ENCODE assay signal across 1 cellular context in the genomic region with DNA sequence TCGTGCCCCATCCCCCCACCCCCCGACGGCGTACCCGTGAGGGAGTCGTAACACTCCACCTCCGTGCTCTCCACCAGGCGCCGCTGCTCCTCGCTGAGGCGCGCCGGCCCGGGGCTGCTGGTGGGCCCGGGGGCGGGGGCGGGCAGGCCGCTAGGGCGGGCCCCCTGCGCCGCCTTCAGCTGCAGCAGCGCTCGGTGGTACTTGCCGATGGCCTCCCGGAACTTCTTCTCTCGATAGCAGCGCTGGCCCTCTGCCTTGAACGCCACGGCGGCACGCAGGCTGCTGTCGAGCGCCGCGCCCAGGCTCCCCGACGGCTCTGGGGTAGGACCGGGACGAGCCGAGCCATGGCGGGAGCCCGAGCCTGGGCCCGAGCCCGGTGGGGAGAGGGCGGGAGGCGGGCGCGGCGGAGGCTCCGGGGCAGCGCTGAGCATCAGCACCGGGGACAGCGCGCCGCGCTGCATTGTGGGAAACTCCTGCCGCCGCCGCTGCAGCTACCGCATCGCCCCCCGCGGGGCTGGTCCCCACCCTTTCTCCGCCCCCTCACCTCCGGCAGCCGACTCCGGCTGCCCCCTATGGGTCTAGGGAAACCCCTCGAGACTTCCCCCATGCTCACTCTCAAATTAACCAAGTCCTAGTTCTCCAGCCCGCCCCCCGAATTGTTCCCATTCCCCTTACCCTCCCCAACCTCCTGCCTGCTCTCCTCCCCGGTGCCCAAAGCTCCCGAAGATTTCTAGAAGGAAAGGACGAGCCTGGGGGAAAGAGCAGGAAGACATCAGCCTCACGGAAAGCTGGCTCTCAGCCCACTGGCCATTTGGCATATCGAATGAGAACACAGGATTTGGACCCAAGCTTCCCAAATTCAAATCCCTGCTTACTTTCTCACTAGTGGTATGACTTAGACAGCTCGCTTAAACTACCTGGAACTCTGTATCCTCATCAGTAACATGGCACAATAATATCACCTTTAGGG.
TF ChIP-seq lines count a peak whose summit lies in the region.

Gene TTC9B, minus strand, starts transcription at position 464 of the 970 bp plus-strand sequence. Its CDS starts 3 bp downstream, at position 461.

TF ChIP-seq in WTC11, 78 proteins besides CTCF, POLR2A, EP300 and RAD21 (continued from another document and continues in another):
- TF ChIP-seq, protein P1, sequence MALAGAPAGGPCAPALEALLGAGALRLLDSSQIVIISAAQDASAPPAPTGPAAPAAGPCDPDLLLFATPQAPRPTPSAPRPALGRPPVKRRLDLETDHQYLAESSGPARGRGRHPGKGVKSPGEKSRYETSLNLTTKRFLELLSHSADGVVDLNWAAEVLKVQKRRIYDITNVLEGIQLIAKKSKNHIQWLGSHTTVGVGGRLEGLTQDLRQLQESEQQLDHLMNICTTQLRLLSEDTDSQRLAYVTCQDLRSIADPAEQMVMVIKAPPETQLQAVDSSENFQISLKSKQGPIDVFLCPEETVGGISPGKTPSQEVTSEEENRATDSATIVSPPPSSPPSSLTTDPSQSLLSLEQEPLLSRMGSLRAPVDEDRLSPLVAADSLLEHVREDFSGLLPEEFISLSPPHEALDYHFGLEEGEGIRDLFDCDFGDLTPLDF (CRISPR knock-in tag; IDR thresholded peaks at IDR 0.05), result no peak
- TF ChIP-seq, protein P2, sequence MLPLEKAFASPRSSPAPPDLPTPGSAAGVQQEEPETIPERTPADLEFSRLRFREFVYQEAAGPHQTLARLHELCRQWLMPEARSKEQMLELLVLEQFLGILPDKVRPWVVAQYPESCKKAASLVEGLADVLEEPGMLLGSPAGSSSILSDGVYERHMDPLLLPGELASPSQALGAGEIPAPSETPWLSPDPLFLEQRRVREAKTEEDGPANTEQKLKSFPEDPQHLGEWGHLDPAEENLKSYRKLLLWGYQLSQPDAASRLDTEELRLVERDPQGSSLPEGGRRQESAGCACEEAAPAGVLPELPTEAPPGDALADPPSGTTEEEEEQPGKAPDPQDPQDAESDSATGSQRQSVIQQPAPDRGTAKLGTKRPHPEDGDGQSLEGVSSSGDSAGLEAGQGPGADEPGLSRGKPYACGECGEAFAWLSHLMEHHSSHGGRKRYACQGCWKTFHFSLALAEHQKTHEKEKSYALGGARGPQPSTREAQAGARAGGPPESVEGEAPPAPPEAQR (CRISPR knock-in tag; IDR thresholded peaks at IDR 0.05), result no peak
- TF ChIP-seq, protein P3, sequence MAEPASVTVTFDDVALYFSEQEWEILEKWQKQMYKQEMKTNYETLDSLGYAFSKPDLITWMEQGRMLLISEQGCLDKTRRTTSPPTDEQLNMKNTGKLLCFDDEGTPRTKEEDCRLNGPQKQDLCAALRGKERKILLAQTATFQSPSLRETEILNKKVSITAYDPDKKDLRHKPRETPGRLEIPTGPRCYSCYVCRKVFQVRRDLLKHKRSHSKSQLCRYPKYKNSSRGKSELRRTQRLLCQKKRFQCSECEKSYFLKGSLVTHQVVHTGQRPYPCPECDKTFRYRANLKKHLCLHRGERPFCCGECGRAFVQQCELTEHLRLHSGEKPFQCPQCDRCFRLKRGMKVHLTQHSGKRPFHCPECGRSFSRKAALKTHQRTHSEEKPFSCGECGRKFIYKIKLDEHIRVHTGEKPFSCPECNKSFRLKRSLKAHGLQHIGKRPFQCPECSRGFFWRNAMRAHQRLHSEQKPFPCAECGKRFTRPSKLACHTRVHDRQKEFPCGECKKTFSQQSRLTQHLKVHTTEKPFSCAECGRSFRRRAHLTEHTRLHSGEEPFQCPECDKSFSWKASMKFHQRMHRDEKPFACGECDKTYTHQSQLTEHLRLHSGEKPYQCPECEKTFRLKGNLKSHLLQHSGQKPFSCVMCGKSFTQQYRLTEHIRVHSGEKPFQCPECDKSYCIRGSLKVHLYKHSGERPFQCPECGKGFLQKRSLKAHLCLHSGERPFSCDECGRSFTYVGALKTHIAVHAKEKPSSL (CRISPR knock-in tag; conservative IDR thresholded peaks at IDR 0.05), result no peak
- TF ChIP-seq GRHL2 (CRISPR knock-in tag; IDR thresholded peaks at IDR 0.05; ENCODE audit: insufficient replicate concordance, severe bottlenecking), result no peak
- TF ChIP-seq FOXP1 (CRISPR knock-in tag; IDR thresholded peaks at IDR 0.05; ENCODE audit: borderline replicate concordance), result peak; percentile 77
- TF ChIP-seq EMX1 (CRISPR knock-in tag; IDR thresholded peaks at IDR 0.05), result no peak
- TF ChIP-seq FOXJ3 (CRISPR knock-in tag; IDR thresholded peaks at IDR 0.05; ENCODE audit: borderline replicate concordance), result no peak
- no peak for TF ChIP-seq CREB1 (CRISPR knock-in tag; IDR thresholded peaks at IDR 0.05)
- TF ChIP-seq HMGXB4 (CRISPR knock-in tag; IDR thresholded peaks at IDR 0.05), result 0 out of 2 replicates have a peak, but pooled peaks have one; percentile 31
- 0 out of 2 replicates have a peak, but pooled peaks have one; percentile 15 for TF ChIP-seq NFATC4 (CRISPR knock-in tag; IDR thresholded peaks at IDR 0.05)
- no peak for TF ChIP-seq ZNF671 (CRISPR knock-in tag; IDR thresholded peaks at IDR 0.05)
- peak; percentile 26; the same call in 1 of the 2 replicates for TF ChIP-seq FOXK1 (CRISPR knock-in tag; IDR thresholded peaks at IDR 0.05)
- TF ChIP-seq ETV6 (CRISPR knock-in tag; IDR thresholded peaks at IDR 0.05), result 0 out of 2 replicates have a peak, but pooled peaks have one; percentile 26
- TF ChIP-seq SMAD3 (CRISPR knock-in tag; IDR thresholded peaks at IDR 0.05; ENCODE audit: borderline replicate concordance), result no peak
- no peak for TF ChIP-seq ZNF396 (CRISPR knock-in tag; IDR thresholded peaks at IDR 0.05; ENCODE audit: borderline replicate concordance)
- no peak for TF ChIP-seq MYBL2 (CRISPR knock-in tag; IDR thresholded peaks at IDR 0.05)
- TF ChIP-seq KAT7 (CRISPR knock-in tag; IDR thresholded peaks at IDR 0.05; ENCODE audit: borderline replicate concordance), result 0 out of 2 replicates have a peak, but pooled peaks have one; percentile 41
- TF ChIP-seq TEAD4 (CRISPR knock-in tag; IDR thresholded peaks at IDR 0.05), result no peak
- no peak for TF ChIP-seq CREM (CRISPR knock-in tag; IDR thresholded peaks at IDR 0.05)
- TF ChIP-seq ERG (CRISPR knock-in tag; IDR thresholded peaks at IDR 0.05), result no peak
- TF ChIP-seq NR2C2 (CRISPR knock-in tag; IDR thresholded peaks at IDR 0.05), result no peak
- TF ChIP-seq SOX15 (CRISPR knock-in tag; IDR thresholded peaks at IDR 0.05), result no peak
- no peak for TF ChIP-seq E2F5 (CRISPR knock-in tag; IDR thresholded peaks at IDR 0.05)
- no peak for TF ChIP-seq ZNF219 (CRISPR knock-in tag; IDR thresholded peaks at IDR 0.05; ENCODE audit: borderline replicate concordance)
- TF ChIP-seq ZNF121 (CRISPR knock-in tag; IDR thresholded peaks at IDR 0.05), result 0 out of 2 replicates have a peak, but pooled peaks have one; percentile 5
- TF ChIP-seq ZNF263 (CRISPR knock-in tag; IDR thresholded peaks at IDR 0.05; ENCODE audit: low read depth), result no peak
- TF ChIP-seq, protein P4, sequence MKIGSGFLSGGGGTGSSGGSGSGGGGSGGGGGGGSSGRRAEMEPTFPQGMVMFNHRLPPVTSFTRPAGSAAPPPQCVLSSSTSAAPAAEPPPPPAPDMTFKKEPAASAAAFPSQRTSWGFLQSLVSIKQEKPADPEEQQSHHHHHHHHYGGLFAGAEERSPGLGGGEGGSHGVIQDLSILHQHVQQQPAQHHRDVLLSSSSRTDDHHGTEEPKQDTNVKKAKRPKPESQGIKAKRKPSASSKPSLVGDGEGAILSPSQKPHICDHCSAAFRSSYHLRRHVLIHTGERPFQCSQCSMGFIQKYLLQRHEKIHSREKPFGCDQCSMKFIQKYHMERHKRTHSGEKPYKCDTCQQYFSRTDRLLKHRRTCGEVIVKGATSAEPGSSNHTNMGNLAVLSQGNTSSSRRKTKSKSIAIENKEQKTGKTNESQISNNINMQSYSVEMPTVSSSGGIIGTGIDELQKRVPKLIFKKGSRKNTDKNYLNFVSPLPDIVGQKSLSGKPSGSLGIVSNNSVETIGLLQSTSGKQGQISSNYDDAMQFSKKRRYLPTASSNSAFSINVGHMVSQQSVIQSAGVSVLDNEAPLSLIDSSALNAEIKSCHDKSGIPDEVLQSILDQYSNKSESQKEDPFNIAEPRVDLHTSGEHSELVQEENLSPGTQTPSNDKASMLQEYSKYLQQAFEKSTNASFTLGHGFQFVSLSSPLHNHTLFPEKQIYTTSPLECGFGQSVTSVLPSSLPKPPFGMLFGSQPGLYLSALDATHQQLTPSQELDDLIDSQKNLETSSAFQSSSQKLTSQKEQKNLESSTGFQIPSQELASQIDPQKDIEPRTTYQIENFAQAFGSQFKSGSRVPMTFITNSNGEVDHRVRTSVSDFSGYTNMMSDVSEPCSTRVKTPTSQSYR (CRISPR knock-in tag; IDR thresholded peaks at IDR 0.05), result no peak
- peak; percentile 27; the same call in 1 of the 2 replicates for TF ChIP-seq E2F4 (CRISPR knock-in tag; IDR thresholded peaks at IDR 0.05; ENCODE audit: borderline replicate concordance, low read depth)
- no peak for TF ChIP-seq MAX (CRISPR knock-in tag; IDR thresholded peaks at IDR 0.05)
- peak; percentile 54; the same call in 1 of the 2 replicates for TF ChIP-seq SP1 (CRISPR knock-in tag; conservative IDR thresholded peaks at IDR 0.05)
- no peak for TF ChIP-seq NR1H2 (CRISPR knock-in tag; IDR thresholded peaks at IDR 0.05)
- no peak for TF ChIP-seq NR3C1 (CRISPR knock-in tag; conservative IDR thresholded peaks at IDR 0.05; ENCODE audit: low read depth)
- peak; percentile 82; the same call in 1 of the 2 replicates for TF ChIP-seq RELA (CRISPR knock-in tag; IDR thresholded peaks at IDR 0.05; ENCODE audit: borderline replicate concordance)
- no peak for TF ChIP-seq SMAD4 (CRISPR knock-in tag; IDR thresholded peaks at IDR 0.05)
- TF ChIP-seq, protein P5, sequence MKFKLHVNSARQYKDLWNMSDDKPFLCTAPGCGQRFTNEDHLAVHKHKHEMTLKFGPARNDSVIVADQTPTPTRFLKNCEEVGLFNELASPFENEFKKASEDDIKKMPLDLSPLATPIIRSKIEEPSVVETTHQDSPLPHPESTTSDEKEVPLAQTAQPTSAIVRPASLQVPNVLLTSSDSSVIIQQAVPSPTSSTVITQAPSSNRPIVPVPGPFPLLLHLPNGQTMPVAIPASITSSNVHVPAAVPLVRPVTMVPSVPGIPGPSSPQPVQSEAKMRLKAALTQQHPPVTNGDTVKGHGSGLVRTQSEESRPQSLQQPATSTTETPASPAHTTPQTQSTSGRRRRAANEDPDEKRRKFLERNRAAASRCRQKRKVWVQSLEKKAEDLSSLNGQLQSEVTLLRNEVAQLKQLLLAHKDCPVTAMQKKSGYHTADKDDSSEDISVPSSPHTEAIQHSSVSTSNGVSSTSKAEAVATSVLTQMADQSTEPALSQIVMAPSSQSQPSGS (CRISPR knock-in tag; IDR thresholded peaks at IDR 0.05; ENCODE audit: borderline replicate concordance, low read depth), result no peak
- no peak for TF ChIP-seq PREB (CRISPR knock-in tag; IDR thresholded peaks at IDR 0.05; ENCODE audit: borderline replicate concordance)
- TF ChIP-seq CDX4 (CRISPR knock-in tag; IDR thresholded peaks at IDR 0.05; ENCODE audit: borderline replicate concordance), result no peak
- TF ChIP-seq ZNF317 (CRISPR knock-in tag; IDR thresholded peaks at IDR 0.05; ENCODE audit: borderline replicate concordance, low read depth), result no peak
- no peak for TF ChIP-seq ZNF232 (CRISPR knock-in tag; IDR thresholded peaks at IDR 0.05)
- TF ChIP-seq GTF2I (CRISPR knock-in tag; conservative IDR thresholded peaks at IDR 0.05), result no peak
- no peak for TF ChIP-seq HMGA2 (CRISPR knock-in tag; IDR thresholded peaks at IDR 0.05)
